In genomic region chr2:71535526-71535925, GRCh38 we compare ENCODE assay signal across 23 cellular contexts.
"Had no signal": no experiment of that assay in that cellular context is flagged by ENCODE, and none has a peak within 500 bp of the region (broad histone marks: within the 10 kb centered on the region; RNA-seq: fewer than 3 reads in every experiment).

No MANE protein-coding gene starts in this region.

- H3K9me3 Mint-ChIP-seq: WTC11 had no signal

- H3K4me3 ChIP-seq: body of pancreas, MG63, PC-9 had no signal

- H3K27me3 ChIP-seq: body of pancreas, MG63 had no signal

- H3K27ac ChIP-seq: body of pancreas, PC-9 had no signal

- H2AFZ ChIP-seq: PC-9 had no signal

- H3K4me1 Mint-ChIP-seq: WTC11 had no signal

- H3K4me2 ChIP-seq: PC-9 had no signal

- H3K36me3 Mint-ChIP-seq: WTC11 had no signal

- H3K36me3 ChIP-seq: MG63 had no signal

- H3K9me3 ChIP-seq: body of pancreas, MG63 had no signal

- DNase-seq: activated CD4-positive, alpha-beta T cell treated with anti-CD3 and anti-CD28 coated beads for 48 hours; activated CD4-positive, alpha-beta T cell treated with anti-CD3 and anti-CD28 coated beads, Interleukin-2, amount 50 U/mL, for 4 hours; activated CD4-positive, CD25-positive, alpha-beta regulatory T cell treated with anti-CD3 and anti-CD28 coated beads, Interleukin-2, amount 50 U/mL, for 72 hours; activated CD8-positive, alpha-beta memory T cell treated with anti-CD3 and anti-CD28 coated beads, Interleukin-2, amount 50 U/mL, for 48 hours; activated CD8-positive, alpha-beta T cell treated with anti-CD3 and anti-CD28 coated beads, Interleukin-2, amount 10 ng/mL, durations not matched to agents 7 days and 5 days; activated naive CD4-positive, alpha-beta T cell treated with anti-CD3 and anti-CD28 coated beads, Interleukin-2, amount 50 U/mL, for 16 hours; activated T-cell treated with anti-CD3 and anti-CD28 coated beads, Interleukin-2, amount 50 U/mL, for 1 hour; body of pancreas; IMR-90; KG1; MG63; NCI-H1105; NCI-H1436; NCI-H1694 treated with DMSO at 0.1 percent for 48 hours; NCI-H2081; NCI-H446; NCI-H524; PC-9; SHP77 treated with DMSO at 0.1 percent for 48 hours; T-helper 17 cell; T-helper 9 cell had no signal

- FAIRE-seq: bronchial epithelial cell had no signal

- H3K4me3 Mint-ChIP-seq: activated CD8-positive, alpha-beta T cell treated with anti-CD3 and anti-CD28 coated beads, Interleukin-2, amount 10 ng/mL, durations not matched to agents 7 days and 5 days; T-helper 17 cell; WTC11 had no signal

- H3K27ac Mint-ChIP-seq: activated CD8-positive, alpha-beta T cell treated with anti-CD3 and anti-CD28 coated beads, Interleukin-2, amount 10 ng/mL, durations not matched to agents 7 days and 5 days; T-helper 17 cell; WTC11 had no signal

- H3K4me1 ChIP-seq: body of pancreas had no signal
